1 cellular context compared by ENCODE assay signal in the genomic region with DNA sequence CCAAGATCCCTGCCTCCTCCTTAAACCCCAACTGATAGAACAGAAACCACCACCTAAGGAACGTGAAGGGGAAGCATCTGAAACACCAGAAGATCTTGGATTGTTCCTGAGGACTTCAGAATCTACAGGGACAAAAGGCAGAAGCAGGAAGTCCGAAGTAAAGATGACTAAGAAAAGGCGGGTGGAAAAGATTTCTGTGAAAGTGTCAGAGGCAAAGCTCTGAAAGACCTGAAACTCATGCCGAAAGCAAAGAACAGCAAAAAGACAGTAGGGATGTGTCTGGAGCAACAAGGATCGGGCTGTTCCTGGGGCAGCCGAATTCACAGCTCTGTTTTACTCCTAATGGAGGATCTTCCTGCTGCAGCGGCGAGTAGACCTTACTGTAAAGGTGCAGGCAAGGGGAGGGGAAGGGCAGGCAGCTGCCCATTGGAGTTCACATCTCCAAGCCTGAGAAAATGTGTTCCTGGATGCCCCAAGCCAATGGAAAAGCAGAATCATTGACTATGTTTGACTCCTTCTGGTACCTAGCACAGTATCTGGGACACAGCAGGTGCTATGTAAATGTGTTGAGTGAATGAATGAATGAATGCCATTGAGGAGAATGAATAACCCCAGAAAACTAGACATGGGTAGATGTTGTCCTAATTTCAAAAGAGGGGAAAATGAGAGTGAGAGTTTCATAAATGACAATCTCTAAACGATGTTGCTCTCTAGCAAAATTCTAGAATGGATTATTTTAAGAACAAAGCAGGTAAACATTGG.
TF ChIP-seq lines count a peak whose summit lies in the region.

No MANE protein-coding gene starts in this region.

TF ChIP-seq in HepG2, 621 proteins besides CTCF, POLR2A, EP300 and RAD21 (continued from another document and continues in another):
- TF ChIP-seq, protein P1, sequence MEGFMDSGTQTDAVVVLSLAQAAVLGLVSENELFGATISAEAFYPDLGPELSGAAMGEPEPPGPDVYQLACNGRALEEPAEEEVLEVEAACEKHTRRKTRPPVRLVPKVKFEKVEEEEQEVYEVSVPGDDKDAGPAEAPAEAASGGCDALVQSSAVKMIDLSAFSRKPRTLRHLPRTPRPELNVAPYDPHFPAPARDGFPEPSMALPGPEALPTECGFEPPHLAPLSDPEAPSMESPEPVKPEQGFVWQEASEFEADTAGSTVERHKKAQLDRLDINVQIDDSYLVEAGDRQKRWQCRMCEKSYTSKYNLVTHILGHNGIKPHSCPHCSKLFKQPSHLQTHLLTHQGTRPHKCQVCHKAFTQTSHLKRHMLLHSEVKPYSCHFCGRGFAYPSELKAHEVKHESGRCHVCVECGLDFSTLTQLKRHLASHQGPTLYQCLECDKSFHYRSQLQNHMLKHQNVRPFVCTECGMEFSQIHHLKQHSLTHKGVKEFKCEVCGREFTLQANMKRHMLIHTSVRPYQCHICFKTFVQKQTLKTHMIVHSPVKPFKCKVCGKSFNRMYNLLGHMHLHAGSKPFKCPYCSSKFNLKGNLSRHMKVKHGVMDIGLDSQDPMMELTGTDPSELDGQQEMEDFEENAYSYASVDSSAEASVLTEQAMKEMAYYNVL (CRISPR knock-in tag; IDR thresholded peaks at IDR 0.05; ENCODE audit: borderline replicate concordance) = peak; percentile 37; the same call in 1 of the 2 replicates
- TF ChIP-seq, protein P2, sequence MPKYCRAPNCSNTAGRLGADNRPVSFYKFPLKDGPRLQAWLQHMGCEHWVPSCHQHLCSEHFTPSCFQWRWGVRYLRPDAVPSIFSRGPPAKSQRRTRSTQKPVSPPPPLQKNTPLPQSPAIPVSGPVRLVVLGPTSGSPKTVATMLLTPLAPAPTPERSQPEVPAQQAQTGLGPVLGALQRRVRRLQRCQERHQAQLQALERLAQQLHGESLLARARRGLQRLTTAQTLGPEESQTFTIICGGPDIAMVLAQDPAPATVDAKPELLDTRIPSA (CRISPR knock-in tag; IDR thresholded peaks at IDR 0.05; ENCODE audit: borderline replicate concordance) = no peak; the same call in 1 of the 2 replicates
- TF ChIP-seq ZNF121 (CRISPR knock-in tag; IDR thresholded peaks at IDR 0.05) = no peak
- no peak for TF ChIP-seq TBX2 (CRISPR knock-in tag; IDR thresholded peaks at IDR 0.05; ENCODE audit: borderline replicate concordance)
- TF ChIP-seq MED13 (CRISPR knock-in tag; IDR thresholded peaks at IDR 0.05) = no peak
- 0 out of 2 replicates have a peak, but pooled peaks have one; percentile 7 for TF ChIP-seq PHF8 (CRISPR knock-in tag; IDR thresholded peaks at IDR 0.05)
- TF ChIP-seq ZNF263 (CRISPR knock-in tag; IDR thresholded peaks at IDR 0.05) = no peak
- no peak for TF ChIP-seq NFIB (CRISPR knock-in tag; IDR thresholded peaks at IDR 0.05; ENCODE audit: borderline replicate concordance)
- TF ChIP-seq MIER2 (CRISPR knock-in tag; IDR thresholded peaks at IDR 0.05) = 0 out of 2 replicates have a peak, but pooled peaks have one; percentile 9
- TF ChIP-seq ZNF577 (CRISPR knock-in tag; IDR thresholded peaks at IDR 0.05; ENCODE audit: borderline replicate concordance, low read depth) = no peak
- no peak for TF ChIP-seq SATB2 (CRISPR knock-in tag; IDR thresholded peaks at IDR 0.05)
- TF ChIP-seq ZNF282 (IDR thresholded peaks at IDR 0.05; ENCODE audit: partially characterized antibody) = no peak
- TF ChIP-seq TEAD3 (CRISPR knock-in tag; optimal IDR thresholded peaks at IDR 0.05; ENCODE audit: borderline replicate concordance) = peak; percentile 14
- TF ChIP-seq ZNF17 (CRISPR knock-in tag; IDR thresholded peaks at IDR 0.05) = no peak
- TF ChIP-seq ZNF317 (CRISPR knock-in tag; IDR thresholded peaks at IDR 0.05) = no peak
- TF ChIP-seq CAMTA2 (CRISPR knock-in tag; IDR thresholded peaks at IDR 0.05; ENCODE audit: borderline replicate concordance) = no peak
- TF ChIP-seq ZNF761 (CRISPR knock-in tag; conservative IDR thresholded peaks at IDR 0.05) = 0 out of 2 replicates have a peak, but pooled peaks have one; percentile 27
- no peak for TF ChIP-seq ZNF75D (CRISPR knock-in tag; IDR thresholded peaks at IDR 0.05; ENCODE audit: borderline replicate concordance)
- no peak for TF ChIP-seq FOXJ3 (CRISPR knock-in tag; IDR thresholded peaks at IDR 0.05; ENCODE audit: borderline replicate concordance)
- no peak for TF ChIP-seq LCORL (IDR thresholded peaks at IDR 0.05)
- TF ChIP-seq LCORL (CRISPR knock-in tag; IDR thresholded peaks at IDR 0.05) = 0 out of 2 replicates have a peak, but pooled peaks have one; percentile 12
- TF ChIP-seq ZNF234 (CRISPR knock-in tag; conservative IDR thresholded peaks at IDR 0.05) = no peak
- TF ChIP-seq ZNF230 (CRISPR knock-in tag; IDR thresholded peaks at IDR 0.05) = 0 out of 2 replicates have a peak, but pooled peaks have one; percentile 19
- no peak for TF ChIP-seq HOXA7 (CRISPR knock-in tag; IDR thresholded peaks at IDR 0.05)
- TF ChIP-seq, protein P3, sequence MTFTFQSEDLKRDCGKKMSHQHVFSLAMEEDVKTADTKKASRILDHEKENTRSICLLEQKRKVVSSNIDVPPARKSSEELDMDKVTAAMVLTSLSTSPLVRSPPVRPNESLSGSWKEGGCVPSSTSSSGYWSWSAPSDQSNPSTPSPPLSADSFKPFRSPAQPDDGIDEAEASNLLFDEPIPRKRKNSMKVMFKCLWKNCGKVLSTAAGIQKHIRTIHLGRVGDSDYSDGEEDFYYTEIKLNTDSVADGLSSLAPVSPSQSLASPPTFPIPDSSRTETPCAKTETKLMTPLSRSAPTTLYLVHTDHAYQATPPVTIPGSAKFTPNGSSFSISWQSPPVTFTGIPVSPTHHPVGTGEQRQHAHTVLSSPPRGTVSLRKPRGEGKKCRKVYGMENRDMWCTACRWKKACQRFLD (CRISPR knock-in tag; IDR thresholded peaks at IDR 0.05; ENCODE audit: borderline replicate concordance) = no peak
- 0 out of 2 replicates have a peak, but pooled peaks have one; percentile 32 for TF ChIP-seq ZNF383 (CRISPR knock-in tag; IDR thresholded peaks at IDR 0.05; ENCODE audit: borderline replicate concordance)
- no peak for TF ChIP-seq RARG (CRISPR knock-in tag; IDR thresholded peaks at IDR 0.05; ENCODE audit: low read depth)
- TF ChIP-seq, protein P4, sequence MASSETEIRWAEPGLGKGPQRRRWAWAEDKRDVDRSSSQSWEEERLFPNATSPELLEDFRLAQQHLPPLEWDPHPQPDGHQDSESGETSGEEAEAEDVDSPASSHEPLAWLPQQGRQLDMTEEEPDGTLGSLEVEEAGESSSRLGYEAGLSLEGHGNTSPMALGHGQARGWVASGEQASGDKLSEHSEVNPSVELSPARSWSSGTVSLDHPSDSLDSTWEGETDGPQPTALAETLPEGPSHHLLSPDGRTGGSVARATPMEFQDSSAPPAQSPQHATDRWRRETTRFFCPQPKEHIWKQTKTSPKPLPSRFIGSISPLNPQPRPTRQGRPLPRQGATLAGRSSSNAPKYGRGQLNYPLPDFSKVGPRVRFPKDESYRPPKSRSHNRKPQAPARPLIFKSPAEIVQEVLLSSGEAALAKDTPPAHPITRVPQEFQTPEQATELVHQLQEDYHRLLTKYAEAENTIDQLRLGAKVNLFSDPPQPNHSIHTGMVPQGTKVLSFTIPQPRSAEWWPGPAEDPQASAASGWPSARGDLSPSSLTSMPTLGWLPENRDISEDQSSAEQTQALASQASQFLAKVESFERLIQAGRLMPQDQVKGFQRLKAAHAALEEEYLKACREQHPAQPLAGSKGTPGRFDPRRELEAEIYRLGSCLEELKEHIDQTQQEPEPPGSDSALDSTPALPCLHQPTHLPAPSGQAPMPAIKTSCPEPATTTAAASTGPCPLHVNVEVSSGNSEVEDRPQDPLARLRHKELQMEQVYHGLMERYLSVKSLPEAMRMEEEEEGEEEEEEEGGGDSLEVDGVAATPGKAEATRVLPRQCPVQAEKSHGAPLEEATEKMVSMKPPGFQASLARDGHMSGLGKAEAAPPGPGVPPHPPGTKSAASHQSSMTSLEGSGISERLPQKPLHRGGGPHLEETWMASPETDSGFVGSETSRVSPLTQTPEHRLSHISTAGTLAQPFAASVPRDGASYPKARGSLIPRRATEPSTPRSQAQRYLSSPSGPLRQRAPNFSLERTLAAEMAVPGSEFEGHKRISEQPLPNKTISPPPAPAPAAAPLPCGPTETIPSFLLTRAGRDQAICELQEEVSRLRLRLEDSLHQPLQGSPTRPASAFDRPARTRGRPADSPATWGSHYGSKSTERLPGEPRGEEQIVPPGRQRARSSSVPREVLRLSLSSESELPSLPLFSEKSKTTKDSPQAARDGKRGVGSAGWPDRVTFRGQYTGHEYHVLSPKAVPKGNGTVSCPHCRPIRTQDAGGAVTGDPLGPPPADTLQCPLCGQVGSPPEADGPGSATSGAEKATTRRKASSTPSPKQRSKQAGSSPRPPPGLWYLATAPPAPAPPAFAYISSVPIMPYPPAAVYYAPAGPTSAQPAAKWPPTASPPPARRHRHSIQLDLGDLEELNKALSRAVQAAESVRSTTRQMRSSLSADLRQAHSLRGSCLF (CRISPR knock-in tag; IDR thresholded peaks at IDR 0.05; ENCODE audit: borderline replicate concordance) = no peak
- no peak for TF ChIP-seq PLRG1 (conservative IDR thresholded peaks at IDR 0.05)
- TF ChIP-seq, protein P5, sequence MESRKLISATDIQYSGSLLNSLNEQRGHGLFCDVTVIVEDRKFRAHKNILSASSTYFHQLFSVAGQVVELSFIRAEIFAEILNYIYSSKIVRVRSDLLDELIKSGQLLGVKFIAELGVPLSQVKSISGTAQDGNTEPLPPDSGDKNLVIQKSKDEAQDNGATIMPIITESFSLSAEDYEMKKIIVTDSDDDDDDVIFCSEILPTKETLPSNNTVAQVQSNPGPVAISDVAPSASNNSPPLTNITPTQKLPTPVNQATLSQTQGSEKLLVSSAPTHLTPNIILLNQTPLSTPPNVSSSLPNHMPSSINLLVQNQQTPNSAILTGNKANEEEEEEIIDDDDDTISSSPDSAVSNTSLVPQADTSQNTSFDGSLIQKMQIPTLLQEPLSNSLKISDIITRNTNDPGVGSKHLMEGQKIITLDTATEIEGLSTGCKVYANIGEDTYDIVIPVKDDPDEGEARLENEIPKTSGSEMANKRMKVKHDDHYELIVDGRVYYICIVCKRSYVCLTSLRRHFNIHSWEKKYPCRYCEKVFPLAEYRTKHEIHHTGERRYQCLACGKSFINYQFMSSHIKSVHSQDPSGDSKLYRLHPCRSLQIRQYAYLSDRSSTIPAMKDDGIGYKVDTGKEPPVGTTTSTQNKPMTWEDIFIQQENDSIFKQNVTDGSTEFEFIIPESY (CRISPR knock-in tag; IDR thresholded peaks at IDR 0.05) = no peak
- peak; percentile 10; the same call in 1 of the 2 replicates for TF ChIP-seq TAF1 (CRISPR knock-in tag; IDR thresholded peaks at IDR 0.05)
- TF ChIP-seq, protein P6, sequence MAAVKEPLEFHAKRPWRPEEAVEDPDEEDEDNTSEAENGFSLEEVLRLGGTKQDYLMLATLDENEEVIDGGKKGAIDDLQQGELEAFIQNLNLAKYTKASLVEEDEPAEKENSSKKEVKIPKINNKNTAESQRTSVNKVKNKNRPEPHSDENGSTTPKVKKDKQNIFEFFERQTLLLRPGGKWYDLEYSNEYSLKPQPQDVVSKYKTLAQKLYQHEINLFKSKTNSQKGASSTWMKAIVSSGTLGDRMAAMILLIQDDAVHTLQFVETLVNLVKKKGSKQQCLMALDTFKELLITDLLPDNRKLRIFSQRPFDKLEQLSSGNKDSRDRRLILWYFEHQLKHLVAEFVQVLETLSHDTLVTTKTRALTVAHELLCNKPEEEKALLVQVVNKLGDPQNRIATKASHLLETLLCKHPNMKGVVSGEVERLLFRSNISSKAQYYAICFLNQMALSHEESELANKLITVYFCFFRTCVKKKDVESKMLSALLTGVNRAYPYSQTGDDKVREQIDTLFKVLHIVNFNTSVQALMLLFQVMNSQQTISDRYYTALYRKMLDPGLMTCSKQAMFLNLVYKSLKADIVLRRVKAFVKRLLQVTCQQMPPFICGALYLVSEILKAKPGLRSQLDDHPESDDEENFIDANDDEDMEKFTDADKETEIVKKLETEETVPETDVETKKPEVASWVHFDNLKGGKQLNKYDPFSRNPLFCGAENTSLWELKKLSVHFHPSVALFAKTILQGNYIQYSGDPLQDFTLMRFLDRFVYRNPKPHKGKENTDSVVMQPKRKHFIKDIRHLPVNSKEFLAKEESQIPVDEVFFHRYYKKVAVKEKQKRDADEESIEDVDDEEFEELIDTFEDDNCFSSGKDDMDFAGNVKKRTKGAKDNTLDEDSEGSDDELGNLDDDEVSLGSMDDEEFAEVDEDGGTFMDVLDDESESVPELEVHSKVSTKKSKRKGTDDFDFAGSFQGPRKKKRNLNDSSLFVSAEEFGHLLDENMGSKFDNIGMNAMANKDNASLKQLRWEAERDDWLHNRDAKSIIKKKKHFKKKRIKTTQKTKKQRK (IDR thresholded peaks at IDR 0.05; ENCODE audit: low read length) = no peak
- no peak for TF ChIP-seq SUZ12 (IDR thresholded peaks at IDR 0.05; ENCODE audit: low read depth, low read length)
- no peak for TF ChIP-seq ZFYVE20 (CRISPR knock-in tag; IDR thresholded peaks at IDR 0.05; ENCODE audit: borderline replicate concordance, low read depth)
- no peak for TF ChIP-seq MATR3 (CRISPR knock-in tag; IDR thresholded peaks at IDR 0.05)
- no peak for TF ChIP-seq MED8 (CRISPR knock-in tag; IDR thresholded peaks at IDR 0.05; ENCODE audit: insufficient replicate concordance)
- TF ChIP-seq PAWR (CRISPR knock-in tag; IDR thresholded peaks at IDR 0.05; ENCODE audit: borderline replicate concordance) = no peak
- no peak for TF ChIP-seq PITX1 (CRISPR knock-in tag; IDR thresholded peaks at IDR 0.05)
- peak; percentile 18 for TF ChIP-seq SAP130 (CRISPR knock-in tag; IDR thresholded peaks at IDR 0.05; ENCODE audit: low read depth)
- TF ChIP-seq, protein P7, sequence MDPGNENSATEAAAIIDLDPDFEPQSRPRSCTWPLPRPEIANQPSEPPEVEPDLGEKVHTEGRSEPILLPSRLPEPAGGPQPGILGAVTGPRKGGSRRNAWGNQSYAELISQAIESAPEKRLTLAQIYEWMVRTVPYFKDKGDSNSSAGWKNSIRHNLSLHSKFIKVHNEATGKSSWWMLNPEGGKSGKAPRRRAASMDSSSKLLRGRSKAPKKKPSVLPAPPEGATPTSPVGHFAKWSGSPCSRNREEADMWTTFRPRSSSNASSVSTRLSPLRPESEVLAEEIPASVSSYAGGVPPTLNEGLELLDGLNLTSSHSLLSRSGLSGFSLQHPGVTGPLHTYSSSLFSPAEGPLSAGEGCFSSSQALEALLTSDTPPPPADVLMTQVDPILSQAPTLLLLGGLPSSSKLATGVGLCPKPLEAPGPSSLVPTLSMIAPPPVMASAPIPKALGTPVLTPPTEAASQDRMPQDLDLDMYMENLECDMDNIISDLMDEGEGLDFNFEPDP (CRISPR knock-in tag; conservative IDR thresholded peaks at IDR 0.05) = 0 out of 2 replicates have a peak, but pooled peaks have one; percentile 19
- no peak for TF ChIP-seq SCMH1 (CRISPR knock-in tag; IDR thresholded peaks at IDR 0.05; ENCODE audit: borderline replicate concordance)
- 0 out of 2 replicates have a peak, but pooled peaks have one; percentile 66 for TF ChIP-seq ATRX (CRISPR knock-in tag; IDR thresholded peaks at IDR 0.05; ENCODE audit: borderline replicate concordance)
